8 cellular contexts compared by ENCODE assay signal in genomic region chr3:194255252-194256039, GRCh38.
DNase-seq lines count a peak whose midpoint lies in the region; ATAC-seq, FAIRE-seq and TF ChIP-seq lines count a peak whose summit lies in the region.

No MANE protein-coding gene starts in this region.

- peak; percentile 99 for FAIRE-seq in endothelial cell of umbilical vein (lab: Jason Lieb, UNC)

- H3K9ac ChIP-seq in endothelial cell of umbilical vein (replicated peaks; ENCODE audit: extremely low read depth, insufficient read depth, low read length) (peak overlapping the region; percentile 70), rectal smooth muscle tissue (ENCODE audit: low read length) (no peak overlapping the region)

- H3K4me2 ChIP-seq in endothelial cell of umbilical vein (ENCODE audit: insufficient read depth, low read length) = peak overlapping the region; percentile 81

- BruUV-seq in endothelial cell of umbilical vein (replicated peaks; lab: Mats Ljungman, UMichigan) = TSS peak; percentile 95

- POLR2A ChIA-PET in endothelial cell of umbilical vein (lab: Charles Lee) = interaction anchor here (1.4 kb wide), 1 partner anchor 10 kb away, joined by 3 read pairs; no protein-coding TSS in a partner anchor
- POLR2A ChIA-PET in RWPE1 (lab: Yijun Ruan, JAX; ENCODE audit: low non-redundant PET) = no interaction called here

- TF ChIP-seq CTCF in endothelial cell of umbilical vein (IDR thresholded peaks at IDR 0.05; ENCODE audit: extremely low read depth in 1 of 2, insufficient read depth in 1 of 2, low read depth in 1 of 2, low read length in 2 of 2) (peak in 1 of 2 donors; percentile 6), RWPE1 (conservative IDR thresholded peaks at IDR 0.05; ENCODE audit: low read depth) (no peak)

- peak; percentile 66 for ATAC-seq in HG03432 (IDR thresholded peaks at IDR 0.05; ENCODE audit: unreplicated experiment)
- ATAC-seq in GM21360 (IDR thresholded peaks at IDR 0.05; ENCODE audit: unreplicated experiment) = no peak
- ATAC-seq in HG03139 (IDR thresholded peaks at IDR 0.05; ENCODE audit: unreplicated experiment) = no peak

- H3K4me3 ChIP-seq in endothelial cell of umbilical vein (replicated peaks in 1 of 3; ENCODE audit: insufficient read depth in 1 of 3, low read depth in 1 of 3, low read length in 3 of 3) (no peak overlapping the region), rectal smooth muscle tissue (ENCODE audit: low read length) (peak overlapping the region; percentile 30)

- H3K36me3 ChIP-seq in endothelial cell of umbilical vein (ENCODE audit: control insufficient read depth in 2 of 2, extremely low read depth in 1 of 2, insufficient read depth in 2 of 2, low read length in 2 of 2) = no peaks in the 10 kb centered on the region
- no peaks in the 10 kb centered on the region for H3K36me3 ChIP-seq in rectal smooth muscle tissue (ENCODE audit: control insufficient read depth, insufficient read depth, low read length)

- H3K27ac ChIP-seq in endothelial cell of umbilical vein (ENCODE audit: insufficient read depth, low read depth, low read length) = peak overlapping the region; percentile 85
- no peak overlapping the region for H3K27ac ChIP-seq in rectal smooth muscle tissue (ENCODE audit: low read depth, low read length)
- no peak overlapping the region for H3K27ac ChIP-seq in RWPE1

- CTCF ChIA-PET in endothelial cell of umbilical vein (lab: Charles Lee) = interaction anchor here (0.6 to 2.0 kb wide), 7 partner anchors 9 to 114 kb away, joined by 3 to 11 read pairs (median 4); no protein-coding TSS in a partner anchor
- CTCF ChIA-PET in RWPE1 (lab: Yijun Ruan, JAX) = interaction anchor here (0.6 kb wide), 1 partner anchor 60 kb away, joined by 3 read pairs; no protein-coding TSS in a partner anchor

- DNase-seq in ELF-1 (ENCODE audit: low read depth, low spot score) (peak; percentile 70), endothelial cell of umbilical vein (ENCODE audit: low read depth, low spot score) (peak; percentile 94), RWPE1 (ENCODE audit: low spot score) (no peak)
- peak; percentile 62 for DNase-seq in activated CD4-positive, alpha-beta T cell treated with anti-CD3 and anti-CD28 coated beads for 48 hours

- peak overlapping the region; percentile 73 for H2AFZ ChIP-seq in endothelial cell of umbilical vein (ENCODE audit: low read depth, low read length)

- no peaks in the 10 kb centered on the region for H3K9me1 ChIP-seq in endothelial cell of umbilical vein (replicated peaks; ENCODE audit: control insufficient read depth, extremely low read depth, insufficient read depth, low read length)

- no peak for TF ChIP-seq POLR2A in endothelial cell of umbilical vein (IDR thresholded peaks at IDR 0.05; ENCODE audit: low read depth, low read length)

- H3K27me3 ChIP-seq in endothelial cell of umbilical vein (ENCODE audit: control insufficient read depth in 2 of 2, insufficient read depth in 2 of 2, low read length in 2 of 2) (no peaks in the 10 kb centered on the region), rectal smooth muscle tissue (ENCODE audit: control insufficient read depth, insufficient read depth, low read length) (no peaks in the 10 kb centered on the region)

- no peaks in the 10 kb centered on the region for H3K9me3 ChIP-seq in endothelial cell of umbilical vein (replicated peaks; ENCODE audit: control insufficient read depth, insufficient read depth, low read length)

- dilution Hi-C loops in endothelial cell of umbilical vein (cut with MboI; ENCODE audit: extremely low pct_ligation_motif_present, low sequenced_read_pairs) = no loop called here

- H4K20me1 ChIP-seq in endothelial cell of umbilical vein (replicated peaks; ENCODE audit: control insufficient read depth, extremely low read depth, insufficient read depth, low read length) = no peaks in the 10 kb centered on the region

- H3K4me1 ChIP-seq in endothelial cell of umbilical vein (ENCODE audit: control insufficient read depth, extremely low read depth, insufficient read depth, low read length) (peaks cover 14% of the 10 kb centered on the region), rectal smooth muscle tissue (ENCODE audit: control insufficient read depth, insufficient read depth, low read length) (no peaks in the 10 kb centered on the region)

- H3K79me2 ChIP-seq in endothelial cell of umbilical vein (ENCODE audit: control insufficient read depth, insufficient read depth, low read length) = no peaks in the 10 kb centered on the region

- intact Hi-C loops in endothelial cell of umbilical vein (cut with micrococcal nuclease) = loop anchor here (1.0 kb wide), 8 partner anchors 10 to 252 kb away; no protein-coding TSS in a partner anchor

TF ChIP-seq in endothelial cell of umbilical vein, 7 proteins besides CTCF, POLR2A, EP300 and RAD21:
- TF ChIP-seq MYC (IDR thresholded peaks at IDR 0.05; ENCODE audit: low read depth, low read length) (peak; percentile 98), POLR2AphosphoS5 (IDR thresholded peaks at IDR 0.05; ENCODE audit: insufficient read depth, low read depth, low read length) (peak; percentile 93), GATA2 (IDR thresholded peaks at IDR 0.05; ENCODE audit: insufficient read depth, insufficient read length, low read depth, low read length) (peak; percentile 91), EZH2 (IDR thresholded peaks at IDR 0.05; ENCODE audit: borderline replicate concordance, low read depth, low read length, severe bottlenecking) (no peak), JUN (IDR thresholded peaks at IDR 0.05; ENCODE audit: borderline replicate concordance, insufficient read depth, insufficient read length, low read depth) (peak; percentile 10), FOS (IDR thresholded peaks at IDR 0.05; ENCODE audit: borderline replicate concordance, insufficient read depth, low read length) (peak; percentile 77), MAX (IDR thresholded peaks at IDR 0.05; ENCODE audit: insufficient read depth, insufficient read length) (peak; percentile 81)
TF ChIP-seq in endothelial cell of umbilical vein: peak in this region for 6.
